Comparison of ENCODE assay signal across 8 cellular contexts in genomic region chr2:20675701-20676352, GRCh38. TPM values are rescaled to one million over a fixed set of nuclear protein-coding genes. Genes with fewer than 3 reads are reported as not detected.
DNase-seq lines count a peak whose midpoint lies in the region; ATAC-seq and TF ChIP-seq lines count a peak whose summit lies in the region.

No MANE protein-coding gene starts in this region.

- no peak for DNase-seq in Right ventricle myocardium superior
- no peak for DNase-seq in right atrium auricular region (ENCODE audit: low spot score)
- peak; percentile 12 for DNase-seq in NCI-H69 (lab: John Stamatoyannopoulos, UW)
- DNase-seq in iPS-NIHi7 (ENCODE audit: extremely low spot score): peak; percentile 57
- no peak for DNase-seq in NCI-H774 (lab: John Stamatoyannopoulos, UW)
- no peak for DNase-seq in stimulated activated CD4-positive, alpha-beta T cell treated with anti-CD3 and anti-CD28 coated beads, Interleukin-1b, Interleukin-23, amount 100 ng/mL, for 48 hours
- no peak for DNase-seq in T-helper 1 cell

- no peaks in the 10 kb centered on the region for H3K9me3 ChIP-seq in right atrium auricular region

- intact Hi-C loops in Right ventricle myocardium superior (cut with DNase I): no loop called here

- H3K27me3 ChIP-seq in right atrium auricular region: peaks cover 4 to 12% of the 10 kb centered on the region in 2 donors

- no peak for TF ChIP-seq CTCF in right atrium auricular region (IDR thresholded peaks at IDR 0.05)

- no peaks in the 10 kb centered on the region for H3K36me3 ChIP-seq in right atrium auricular region

- ATAC-seq in Right ventricle myocardium superior (ENCODE audit: poor library complexity) (peak; percentile 47), HG02642 (IDR thresholded peaks at IDR 0.05; ENCODE audit: poor library complexity, unreplicated experiment) (peak; percentile 76)

- no peak overlapping the region for H3K4me3 ChIP-seq in right atrium auricular region

- peak overlapping the region in 1 of 2 donors; percentile 36 for H3K27ac ChIP-seq in right atrium auricular region

- peaks cover 0 to 22% of the 10 kb centered on the region in 2 donors for H3K4me1 ChIP-seq in right atrium auricular region

RNA-seq across cellular contexts. Expression of gene GDF7, which starts 8.9 kb away (rescaled TPM):
- total RNA-seq in Right ventricle myocardium superior (0.38 TPM), right atrium auricular region (1 to 10 TPM; 1.1 to 1.7 TPM)

RNA-seq across cellular contexts. Expression of gene HS1BP3, which starts 24.9 kb away (rescaled TPM):
- 19.7 TPM for total RNA-seq in Right ventricle myocardium superior
- 10 to 100 TPM; 19.5 to 26.0 TPM for total RNA-seq in right atrium auricular region

Comparison
In these comparisons a context has a peak if more than half of its experiments do, and no peak if none do; other contexts are left out.
1. DNase-seq: peak in NCI-H69 (single experiment) and iPS-NIHi7 (single experiment); none in Right ventricle myocardium superior (single experiment), right atrium auricular region (single experiment), NCI-H774 (single experiment), stimulated activated CD4-positive, alpha-beta T cell treated with anti-CD3 and anti-CD28 coated beads, Interleukin-1b, Interleukin-23, amount 100 ng/mL, for 48 hours (single experiment) and T-helper 1 cell (0 of 5).